Comparison of ENCODE assay signal across 7 cellular contexts in genomic region chr9:120935383-120935857, GRCh38. TPM values are rescaled to one million over a fixed set of nuclear protein-coding genes. Genes with fewer than 3 reads are reported as not detected.
DNase-seq lines count a peak whose midpoint lies in the region; FAIRE-seq and TF ChIP-seq lines count a peak whose summit lies in the region.

No MANE protein-coding gene starts in this region.

- intact Hi-C loops in endothelial cell of umbilical vein (cut with micrococcal nuclease): loop anchor here (5.0 kb wide), 1 partner anchor 137 kb away; the partner anchor contains the start of gene CNTRL

- H3K4me2 ChIP-seq in endothelial cell of umbilical vein (ENCODE audit: insufficient read depth, low read length): peak overlapping the region; percentile 23

- peak overlapping the region; percentile 72 for H3K27ac ChIP-seq in endothelial cell of umbilical vein (ENCODE audit: insufficient read depth, low read depth, low read length)

- no peaks in the 10 kb centered on the region for H3K9me3 ChIP-seq in endothelial cell of umbilical vein (replicated peaks; ENCODE audit: control insufficient read depth, insufficient read depth, low read length)

- dilution Hi-C loops in endothelial cell of umbilical vein (cut with MboI; ENCODE audit: extremely low pct_ligation_motif_present, low sequenced_read_pairs): no loop called here

- POLR2A ChIA-PET in endothelial cell of umbilical vein (lab: Charles Lee): interaction anchor here (0.5 kb wide), 1 partner anchor 161 kb away, joined by 3 read pairs; no protein-coding TSS in a partner anchor

- no peak overlapping the region for H3K4me3 ChIP-seq in endothelial cell of umbilical vein (replicated peaks in 1 of 3; ENCODE audit: insufficient read depth in 1 of 3, low read depth in 1 of 3, low read length in 3 of 3)

- TF ChIP-seq CTCF in endothelial cell of umbilical vein (IDR thresholded peaks at IDR 0.05; ENCODE audit: extremely low read depth in 1 of 2, insufficient read depth in 1 of 2, low read depth in 1 of 2, low read length in 2 of 2): no peak

- FAIRE-seq in endothelial cell of umbilical vein (lab: Jason Lieb, UNC): peak; percentile 97

- peaks cover 58% of the 10 kb centered on the region for H3K4me1 ChIP-seq in endothelial cell of umbilical vein (ENCODE audit: control insufficient read depth, extremely low read depth, insufficient read depth, low read length)

- no peaks in the 10 kb centered on the region for H3K9me1 ChIP-seq in endothelial cell of umbilical vein (replicated peaks; ENCODE audit: control insufficient read depth, extremely low read depth, insufficient read depth, low read length)

- CTCF ChIA-PET in endothelial cell of umbilical vein (lab: Charles Lee): interaction anchor here (0.6 to 3.9 kb wide), 7 partner anchors 9 to 315 kb away, joined by 3 to 38 read pairs (median 6); partner anchors contain the start of gene PHF19

- no peaks in the 10 kb centered on the region for H4K20me1 ChIP-seq in endothelial cell of umbilical vein (replicated peaks; ENCODE audit: control insufficient read depth, extremely low read depth, insufficient read depth, low read length)

- H3K27me3 ChIP-seq in endothelial cell of umbilical vein (ENCODE audit: control insufficient read depth in 2 of 2, insufficient read depth in 2 of 2, low read length in 2 of 2): no peaks in the 10 kb centered on the region

- no peaks in the 10 kb centered on the region for H3K79me2 ChIP-seq in endothelial cell of umbilical vein (ENCODE audit: control insufficient read depth, insufficient read depth, low read length)

- no peaks in the 10 kb centered on the region for H3K36me3 ChIP-seq in endothelial cell of umbilical vein (ENCODE audit: control insufficient read depth in 2 of 2, extremely low read depth in 1 of 2, insufficient read depth in 2 of 2, low read length in 2 of 2)

- H3K9ac ChIP-seq in endothelial cell of umbilical vein (replicated peaks; ENCODE audit: extremely low read depth, insufficient read depth, low read length): peak overlapping the region; percentile 40

- DNase-seq in GM04504 (ENCODE audit: low read depth) (peak; percentile 84), NCI-H1105 treated with DMSO at 0.1 percent for 48 hours (lab: John Stamatoyannopoulos, UW) (peak; percentile 91), T1000 (lab: John Stamatoyannopoulos, UW) (peak; percentile 74), endothelial cell of umbilical vein (ENCODE audit: low read depth, low spot score) (peak; percentile 99), midbrain (lab: John Stamatoyannopoulos, UW) (peak; percentile 85), ureter (ENCODE audit: low spot score) (peak; percentile 99), cortex of kidney (lab: John Stamatoyannopoulos, UW) (no peak)

- peak; percentile 45 for TF ChIP-seq POLR2A in endothelial cell of umbilical vein (IDR thresholded peaks at IDR 0.05; ENCODE audit: low read depth, low read length)

- no TSS peak for BruUV-seq in endothelial cell of umbilical vein (replicated peaks; lab: Mats Ljungman, UMichigan)

- no peak overlapping the region for H2AFZ ChIP-seq in endothelial cell of umbilical vein (ENCODE audit: low read depth, low read length)

TF ChIP-seq in endothelial cell of umbilical vein, 7 proteins besides CTCF, POLR2A, EP300 and RAD21:
- TF ChIP-seq MYC (IDR thresholded peaks at IDR 0.05; ENCODE audit: low read depth, low read length): peak; percentile 91
- no peak for TF ChIP-seq JUN (IDR thresholded peaks at IDR 0.05; ENCODE audit: borderline replicate concordance, insufficient read depth, insufficient read length, low read depth)
- TF ChIP-seq MAX (IDR thresholded peaks at IDR 0.05; ENCODE audit: insufficient read depth, insufficient read length): peak; percentile 57
- peak; percentile 71 for TF ChIP-seq GATA2 (IDR thresholded peaks at IDR 0.05; ENCODE audit: insufficient read depth, insufficient read length, low read depth, low read length)
- peak; percentile 81 for TF ChIP-seq POLR2AphosphoS5 (IDR thresholded peaks at IDR 0.05; ENCODE audit: insufficient read depth, low read depth, low read length)
- no peak for TF ChIP-seq EZH2 (IDR thresholded peaks at IDR 0.05; ENCODE audit: borderline replicate concordance, low read depth, low read length, severe bottlenecking)
- TF ChIP-seq FOS (IDR thresholded peaks at IDR 0.05; ENCODE audit: borderline replicate concordance, insufficient read depth, low read length): no peak

RNA-seq across cellular contexts. Expression of gene TRAF1, which starts 8.8 kb away (rescaled TPM):
- total RNA-seq in endothelial cell of umbilical vein (1.4 and 2.0 TPM in 2 replicates), ureter (10.0 TPM)
- polyA plus RNA-seq in endothelial cell of umbilical vein: 2.6 and 2.8 TPM in 2 replicates
- 1.3 and 2.2 TPM in 2 replicates for polyA plus RNA-seq in endothelial cell of umbilical vein (2011; cell fraction: cytosol; rRNA removed)
- 9.0 and 10.0 TPM in 2 replicates for polyA plus RNA-seq in endothelial cell of umbilical vein (2011; cell fraction: nucleus; rRNA removed)
- 3.1 and 6.9 TPM in 2 replicates for polyA plus RNA-seq in endothelial cell of umbilical vein (2012)
- polyA minus RNA-seq in endothelial cell of umbilical vein: 2.3 and 2.6 TPM in 2 replicates
- 0.31 TPM for polyA minus RNA-seq in endothelial cell of umbilical vein (2011; cell fraction: cytosol; rRNA and poly(A)+ RNA removed)
- polyA minus RNA-seq in endothelial cell of umbilical vein (2011; cell fraction: nucleus; rRNA and poly(A)+ RNA removed): 3.0 TPM in 2 replicates

RNA-seq across cellular contexts. Expression of gene PHF19, which starts 58.4 kb away (rescaled TPM):
- 138 and 153 TPM in 2 replicates for total RNA-seq in endothelial cell of umbilical vein
- 101 and 102 TPM in 2 replicates for polyA plus RNA-seq in endothelial cell of umbilical vein
- 103 and 119 TPM in 2 replicates for polyA plus RNA-seq in endothelial cell of umbilical vein (2011; cell fraction: cytosol; rRNA removed)
- 121 and 131 TPM in 2 replicates for polyA plus RNA-seq in endothelial cell of umbilical vein (2011; cell fraction: nucleus; rRNA removed)
- 83.6 and 113 TPM in 2 replicates for polyA plus RNA-seq in endothelial cell of umbilical vein (2012)
- 87.7 and 89.1 TPM in 2 replicates for polyA minus RNA-seq in endothelial cell of umbilical vein
- 67.3 TPM for polyA minus RNA-seq in endothelial cell of umbilical vein (2011; cell fraction: cytosol; rRNA and poly(A)+ RNA removed)
- polyA minus RNA-seq in endothelial cell of umbilical vein (2011; cell fraction: nucleus; rRNA and poly(A)+ RNA removed): 53.8 and 54.3 TPM in 2 replicates
- total RNA-seq in ureter: 33.3 TPM
